In the genomic region with DNA sequence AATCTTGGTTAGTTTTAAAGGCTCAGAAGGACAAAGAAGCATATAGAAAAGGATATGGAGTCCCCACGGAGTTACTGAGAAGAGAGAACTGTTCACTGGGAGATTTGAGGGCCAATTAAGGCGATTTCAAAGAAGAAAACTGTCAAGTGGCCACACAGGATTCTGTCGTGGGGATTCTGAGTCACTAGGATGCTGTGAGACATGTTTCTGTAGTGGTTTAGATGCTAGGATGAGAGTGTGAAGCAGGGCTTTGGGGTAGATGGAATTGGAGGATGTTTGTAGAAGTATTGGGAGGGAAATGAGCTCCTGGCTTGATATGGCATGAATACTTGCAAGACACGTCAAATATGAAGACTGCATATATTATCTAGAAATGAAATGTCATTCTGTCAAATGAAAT, we compare ENCODE assay signal across 1 cellular context.
TF ChIP-seq lines count a peak whose summit lies in the region.

No MANE protein-coding gene starts in this region.

TF ChIP-seq in WTC11, 78 proteins besides CTCF, POLR2A, EP300 and RAD21 (continued from another document):
- TF ChIP-seq, protein P1, sequence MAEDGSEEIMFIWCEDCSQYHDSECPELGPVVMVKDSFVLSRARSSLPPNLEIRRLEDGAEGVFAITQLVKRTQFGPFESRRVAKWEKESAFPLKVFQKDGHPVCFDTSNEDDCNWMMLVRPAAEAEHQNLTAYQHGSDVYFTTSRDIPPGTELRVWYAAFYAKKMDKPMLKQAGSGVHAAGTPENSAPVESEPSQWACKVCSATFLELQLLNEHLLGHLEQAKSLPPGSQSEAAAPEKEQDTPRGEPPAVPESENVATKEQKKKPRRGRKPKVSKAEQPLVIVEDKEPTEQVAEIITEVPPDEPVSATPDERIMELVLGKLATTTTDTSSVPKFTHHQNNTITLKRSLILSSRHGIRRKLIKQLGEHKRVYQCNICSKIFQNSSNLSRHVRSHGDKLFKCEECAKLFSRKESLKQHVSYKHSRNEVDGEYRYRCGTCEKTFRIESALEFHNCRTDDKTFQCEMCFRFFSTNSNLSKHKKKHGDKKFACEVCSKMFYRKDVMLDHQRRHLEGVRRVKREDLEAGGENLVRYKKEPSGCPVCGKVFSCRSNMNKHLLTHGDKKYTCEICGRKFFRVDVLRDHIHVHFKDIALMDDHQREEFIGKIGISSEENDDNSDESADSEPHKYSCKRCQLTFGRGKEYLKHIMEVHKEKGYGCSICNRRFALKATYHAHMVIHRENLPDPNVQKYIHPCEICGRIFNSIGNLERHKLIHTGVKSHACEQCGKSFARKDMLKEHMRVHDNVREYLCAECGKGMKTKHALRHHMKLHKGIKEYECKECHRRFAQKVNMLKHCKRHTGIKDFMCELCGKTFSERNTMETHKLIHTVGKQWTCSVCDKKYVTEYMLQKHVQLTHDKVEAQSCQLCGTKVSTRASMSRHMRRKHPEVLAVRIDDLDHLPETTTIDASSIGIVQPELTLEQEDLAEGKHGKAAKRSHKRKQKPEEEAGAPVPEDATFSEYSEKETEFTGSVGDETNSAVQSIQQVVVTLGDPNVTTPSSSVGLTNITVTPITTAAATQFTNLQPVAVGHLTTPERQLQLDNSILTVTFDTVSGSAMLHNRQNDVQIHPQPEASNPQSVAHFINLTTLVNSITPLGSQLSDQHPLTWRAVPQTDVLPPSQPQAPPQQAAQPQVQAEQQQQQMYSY (CRISPR knock-in tag; IDR thresholded peaks at IDR 0.05) = no peak
TF ChIP-seq in WTC11: peak in this region for 0.
